31 cellular contexts compared by ENCODE assay signal in genomic region chr6:111943723-111944122, GRCh38.
"Had no signal": no experiment of that assay in that cellular context is flagged by ENCODE, and none has a peak within 500 bp of the region (broad histone marks: within the 10 kb centered on the region; RNA-seq: fewer than 3 reads in every experiment).

No MANE protein-coding gene starts in this region.

- H3K36me3 Mint-ChIP-seq: activated naive CD4-positive, alpha-beta T cell treated with anti-CD3 and anti-CD28 coated beads, Interleukin-2, amount 50 U/mL, for 24 hours; naive B cell; stimulated activated memory B cell treated with anti-CD40 and anti-IgM and Interleukin-4, amounts not matched to agents 10 μg/mL and 1 μg/mL and 100 μg/mL, for 72 hours had no signal

- H3K27me3 Mint-ChIP-seq: activated CD4-positive, alpha-beta T cell treated with anti-CD3 and anti-CD28 coated beads for 36 hours; activated CD8-positive, alpha-beta memory T cell treated with anti-CD3 and anti-CD28 coated beads, Interleukin-2, amount 10 ng/mL, durations not matched to agents 7 days and 5 days; activated naive CD4-positive, alpha-beta T cell treated with anti-CD3 and anti-CD28 coated beads, Interleukin-2, amount 50 U/mL, for 24 hours; activated naive CD8-positive, alpha-beta T cell treated with anti-CD3 and anti-CD28 coated beads, Interleukin-2, amount 50 U/mL, for 24 hours had no signal

- H3K4me1 Mint-ChIP-seq: activated CD4-positive, alpha-beta T cell treated with anti-CD3 and anti-CD28 coated beads for 36 hours; activated CD8-positive, alpha-beta memory T cell treated with anti-CD3 and anti-CD28 coated beads, Interleukin-2, amount 10 ng/mL, durations not matched to agents 7 days and 5 days; activated naive CD8-positive, alpha-beta T cell treated with anti-CD3 and anti-CD28 coated beads, Interleukin-2, amount 50 U/mL, for 24 hours; naive B cell; stimulated activated memory B cell treated with anti-CD40 and anti-IgM and Interleukin-4, amounts not matched to agents 10 μg/mL and 1 μg/mL and 100 μg/mL, for 72 hours had no signal

- ATAC-seq: activated CD4-positive, alpha-beta T cell treated with anti-CD3 and anti-CD28 coated beads for 36 hours; activated CD8-positive, alpha-beta memory T cell treated with anti-CD3 and anti-CD28 coated beads, Interleukin-2, amount 10 ng/mL, durations not matched to agents 7 days and 5 days; activated CD8-positive, alpha-beta T cell treated with anti-CD3 and anti-CD28 coated beads, Interleukin-2, amount 10 ng/mL, durations not matched to agents 7 days and 5 days; activated naive CD8-positive, alpha-beta T cell treated with anti-CD3 and anti-CD28 coated beads, Interleukin-2, amount 50 U/mL, for 24 hours; stimulated activated memory B cell treated with anti-CD40 and anti-IgM and Interleukin-4, amounts not matched to agents 10 μg/mL and 1 μg/mL and 100 μg/mL, for 72 hours had no signal

- H3K27ac Mint-ChIP-seq: activated CD4-positive, alpha-beta T cell treated with anti-CD3 and anti-CD28 coated beads for 36 hours; activated CD8-positive, alpha-beta memory T cell treated with anti-CD3 and anti-CD28 coated beads, Interleukin-2, amount 10 ng/mL, durations not matched to agents 7 days and 5 days; activated CD8-positive, alpha-beta T cell treated with anti-CD3 and anti-CD28 coated beads, Interleukin-2, amount 10 ng/mL, durations not matched to agents 7 days and 5 days; activated naive CD4-positive, alpha-beta T cell treated with anti-CD3 and anti-CD28 coated beads, Interleukin-2, amount 50 U/mL, for 24 hours; activated naive CD8-positive, alpha-beta T cell treated with anti-CD3 and anti-CD28 coated beads, Interleukin-2, amount 50 U/mL, for 24 hours; activated T-helper 2 cell treated with anti-CD3 and anti-CD28 coated beads, Interferon-gamma antibody, Interleukin-2, Interleukin-4, amounts not matched to agents 10 μg/mL and 5 μg/mL and 100 μg/mL, durations not matched to agents 14 hours and 24 hours and 36 hours; naive B cell; nephron progenitor cell; stimulated activated memory B cell treated with anti-CD40 and anti-IgM and Interleukin-4, amounts not matched to agents 10 μg/mL and 1 μg/mL and 100 μg/mL, for 72 hours had no signal

- DNase-seq: activated CD4-positive, alpha-beta T cell treated with anti-CD3 and anti-CD28 coated beads for 36 hours; activated CD4-positive, CD25-positive, alpha-beta regulatory T cell; activated CD8-positive, alpha-beta memory T cell treated with anti-CD3 and anti-CD28 coated beads, Interleukin-2, amount 10 ng/mL, durations not matched to agents 7 days and 5 days; activated CD8-positive, alpha-beta T cell treated with anti-CD3 and anti-CD28 coated beads, Interleukin-2, amount 10 ng/mL, durations not matched to agents 7 days and 5 days; activated naive CD8-positive, alpha-beta T cell treated with anti-CD3 and anti-CD28 coated beads, Interleukin-2, amount 50 U/mL, for 24 hours; activated T-cell treated with anti-CD3 and anti-CD28 coated beads, Interleukin-2, amount 50 U/mL, for 48 hours; amygdala; central memory CD4-positive, alpha-beta T cell; dermis blood vessel endothelial cell; effector CD8-positive, alpha-beta T cell; esophagus squamous epithelium; foreskin melanocyte; left ventricle myocardium inferior; naive B cell; nephron progenitor cell; pancreas; retina; sigmoid colon; stimulated activated CD4-positive, alpha-beta T cell treated with anti-CD3 and anti-CD28 coated beads, Interleukin-1b, Interleukin-23, amount 100 ng/mL, for 48 hours; stimulated activated CD4-positive, alpha-beta T cell treated with anti-CD3 and anti-CD28 coated beads, Interleukin-4, amount 100 ng/mL, for 4 hours; stimulated activated CD8-positive, alpha-beta memory T cell treated with anti-CD3 and anti-CD28 coated beads, Interleukin-4, amount 100 ng/mL, for 48 hours; stomach; thyroid gland had no signal

- H3K27me3 ChIP-seq: breast epithelium, pancreas, sigmoid colon, stomach, thyroid gland, upper lobe of left lung had no signal

- H3K4me3 Mint-ChIP-seq: activated CD4-positive, alpha-beta T cell treated with anti-CD3 and anti-CD28 coated beads for 36 hours; activated CD8-positive, alpha-beta memory T cell treated with anti-CD3 and anti-CD28 coated beads, Interleukin-2, amount 10 ng/mL, durations not matched to agents 7 days and 5 days; activated CD8-positive, alpha-beta T cell treated with anti-CD3 and anti-CD28 coated beads, Interleukin-2, amount 10 ng/mL, durations not matched to agents 7 days and 5 days; activated naive CD4-positive, alpha-beta T cell treated with anti-CD3 and anti-CD28 coated beads, Interleukin-2, amount 50 U/mL, for 24 hours; activated naive CD8-positive, alpha-beta T cell treated with anti-CD3 and anti-CD28 coated beads, Interleukin-2, amount 50 U/mL, for 24 hours; naive B cell; nephron progenitor cell; stimulated activated memory B cell treated with anti-CD40 and anti-IgM and Interleukin-4, amounts not matched to agents 10 μg/mL and 1 μg/mL and 100 μg/mL, for 72 hours had no signal

- H3K27ac ChIP-seq: breast epithelium, epithelial cell of prostate, esophagus squamous epithelium, left ventricle myocardium inferior, pancreas, prostate gland, sigmoid colon, stomach, thyroid gland, upper lobe of left lung had no signal

- H3K4me3 ChIP-seq: breast epithelium, esophagus squamous epithelium, left ventricle myocardium inferior, pancreas, prostate gland, sigmoid colon, smooth muscle cell, stomach, thyroid gland, upper lobe of left lung had no signal
